In the genomic region with DNA sequence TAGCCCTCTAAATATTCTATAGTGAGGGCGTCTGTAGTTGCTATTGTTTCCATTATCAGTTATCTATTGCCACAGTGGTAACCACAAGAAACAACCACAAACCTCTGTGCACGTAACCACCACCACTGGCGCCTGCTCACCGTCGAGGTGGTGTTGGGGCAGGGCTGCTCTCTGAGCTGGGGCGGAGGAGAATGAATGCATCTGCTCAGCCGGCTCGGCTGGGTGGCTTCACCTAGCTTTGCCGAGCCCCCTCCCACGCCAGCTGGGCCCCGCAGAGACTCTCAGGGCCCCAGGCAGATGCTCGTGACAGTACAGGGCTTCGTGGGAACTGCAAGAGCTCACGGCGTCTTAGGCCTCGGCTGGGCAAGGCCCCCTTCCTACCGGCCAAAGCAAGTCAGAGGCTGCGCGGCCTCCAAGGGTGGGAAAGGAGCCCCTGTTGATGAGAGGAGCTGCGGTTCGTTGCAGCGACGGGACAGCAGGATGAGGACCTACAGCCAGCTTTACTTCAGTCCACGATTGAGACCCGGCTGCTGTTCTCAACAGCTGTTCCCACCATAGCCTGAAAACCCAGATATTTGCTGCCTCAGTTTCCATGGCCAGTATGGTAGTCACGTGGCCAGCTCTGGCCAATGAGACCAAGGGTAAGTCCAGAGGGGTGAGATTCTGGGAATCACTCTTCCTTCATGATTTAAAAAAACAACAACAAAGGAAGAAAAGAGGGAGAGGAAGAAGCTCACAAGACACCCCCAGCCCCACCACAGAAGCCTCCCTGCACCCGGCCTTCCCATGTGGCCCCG, we compare ENCODE assay signal across 8 cellular contexts.
DNase-seq lines count a peak whose midpoint lies in the region; ATAC-seq and TF ChIP-seq lines count a peak whose summit lies in the region.

No MANE protein-coding gene starts in this region.

- TF ChIP-seq CTCF in gastrocnemius medialis (IDR thresholded peaks at IDR 0.05 in 4 of 5, conservative IDR thresholded peaks at IDR 0.05 in 1 of 5), result no peak

- no peaks in the 10 kb centered on the region for H3K36me3 ChIP-seq in gastrocnemius medialis

- H3K4me1 ChIP-seq in gastrocnemius medialis, result no peaks in the 10 kb centered on the region

- H3K27ac ChIP-seq in gastrocnemius medialis, result no peak overlapping the region

- no peaks in the 10 kb centered on the region for H3K9me3 ChIP-seq in gastrocnemius medialis

- intact Hi-C loops in gastrocnemius medialis (cut with DNase I; ENCODE audit: low total_unique reads), result no loop called here

- DNase-seq in NOMO-1 (lab: John Stamatoyannopoulos, UW; ENCODE audit: unreplicated experiment in 2 of 2) (peak; percentile 22 to 63), midbrain (lab: John Stamatoyannopoulos, UW) (no peak), gastrocnemius medialis (no peak), globus pallidus (ENCODE audit: low spot score) (no peak)
- DNase-seq in activated effector memory CD4-positive, alpha-beta T cell treated with Interleukin-2 at 50 U/mL for 16 hours, result peak; percentile 46
- peak; percentile 44 for DNase-seq in stimulated activated CD8-positive, alpha-beta memory T cell treated with anti-CD3 and anti-CD28 coated beads, Interleukin-12 subunit alpha, Interleukin-12 subunit beta, amount 100 ng/mL, for 24 hours (ENCODE audit: extremely low read depth)

- ATAC-seq in GM18498 (IDR thresholded peaks at IDR 0.05; ENCODE audit: unreplicated experiment) (peak; percentile 98), HG02678 (IDR thresholded peaks at IDR 0.05; ENCODE audit: unreplicated experiment) (peak; percentile 98), gastrocnemius medialis (no peak)

- H3K4me3 ChIP-seq in gastrocnemius medialis, result no peak overlapping the region

- H3K27me3 ChIP-seq in gastrocnemius medialis, result no peaks in the 10 kb centered on the region

- TF ChIP-seq POLR2A in gastrocnemius medialis (IDR thresholded peaks at IDR 0.05), result no peak

- in situ Hi-C loops in gastrocnemius medialis (cut with MboI; ENCODE audit: low sequenced_read_pairs in 4 of 4), result no loop called here

Comparison
In these comparisons a context has a peak if more than half of its experiments do, and no peak if none do; other contexts are left out.
1. ATAC-seq: peak in GM18498 (single experiment) and HG02678 (single experiment); none in gastrocnemius medialis (0 of 2).
2. DNase-seq: peak in NOMO-1 (2 of 2), activated effector memory CD4-positive, alpha-beta T cell treated with Interleukin-2 at 50 U/mL for 16 hours (single experiment) and stimulated activated CD8-positive, alpha-beta memory T cell treated with anti-CD3 and anti-CD28 coated beads, Interleukin-12 subunit alpha, Interleukin-12 subunit beta, amount 100 ng/mL, for 24 hours (single experiment); none in midbrain (single experiment), gastrocnemius medialis (0 of 2) and globus pallidus (single experiment).